15 cellular contexts compared by ENCODE assay signal in genomic region chr13:44045179-44045562, GRCh38.
DNase-seq lines count a peak whose midpoint lies in the region; ATAC-seq and TF ChIP-seq lines count a peak whose summit lies in the region.
"Had no signal": no experiment of that assay in that cellular context is flagged by ENCODE, and none has a peak within 500 bp of the region (broad histone marks: within the 10 kb centered on the region; RNA-seq: fewer than 3 reads in every experiment).

No MANE protein-coding gene starts in this region.

- no peak overlapping the region for H3K4me2 ChIP-seq in GM23338
- no peak overlapping the region for H3K4me2 ChIP-seq in neural progenitor cell

- intact Hi-C loops in body of pancreas (cut with DNase I) = loop anchor here (10.0 kb wide), 2 partner anchors 130 to 400 kb away; no protein-coding TSS in a partner anchor

- H3K4me1 ChIP-seq in GM23338 (ENCODE audit: insufficient read depth) (no peaks in the 10 kb centered on the region), body of pancreas (no peaks in the 10 kb centered on the region), neural progenitor cell (peaks cover 20% of the 10 kb centered on the region), Peyer's patch (no peaks in the 10 kb centered on the region)

- H3K27me3 ChIP-seq in GM23338 (ENCODE audit: insufficient read depth) (no peaks in the 10 kb centered on the region), body of pancreas (no peaks in the 10 kb centered on the region), neural progenitor cell (no peaks in the 10 kb centered on the region), Peyer's patch (no peaks in the 10 kb centered on the region)
- H3K27me3 ChIP-seq: transverse colon had no signal

- H3K4me3 Mint-ChIP-seq in GM23338 (no peak overlapping the region), neural progenitor cell (no peak overlapping the region)
- H3K4me3 Mint-ChIP-seq: activated CD4-positive, alpha-beta T cell treated with anti-CD3 and anti-CD28 coated beads, Interleukin-2, amount 10 ng/mL, durations not matched to agents 7 days and 5 days; B cell; stimulated activated naive B cell treated with anti-CD40 and anti-IgM and Interleukin-4, amounts not matched to agents 10 μg/mL and 1 μg/mL and 100 μg/mL, for 72 hours had no signal

- TF ChIP-seq POLR2A in body of pancreas (IDR thresholded peaks at IDR 0.05) (no peak), Peyer's patch (IDR thresholded peaks at IDR 0.05) (no peak)

- no peak overlapping the region for H3K9ac ChIP-seq in neural progenitor cell

- H3K4me1 Mint-ChIP-seq in GM23338 = peaks cover 22% of the 10 kb centered on the region
- peaks cover 37% of the 10 kb centered on the region for H3K4me1 Mint-ChIP-seq in neural progenitor cell
- H3K4me1 Mint-ChIP-seq: activated CD4-positive, alpha-beta T cell treated with anti-CD3 and anti-CD28 coated beads, Interleukin-2, amount 10 ng/mL, durations not matched to agents 7 days and 5 days; B cell; stimulated activated naive B cell treated with anti-CD40 and anti-IgM and Interleukin-4, amounts not matched to agents 10 μg/mL and 1 μg/mL and 100 μg/mL, for 72 hours had no signal

- ATAC-seq in GM23338 = no peak
- no peak for ATAC-seq in body of pancreas
- no peak for ATAC-seq in GM19023 (IDR thresholded peaks at IDR 0.05; ENCODE audit: unreplicated experiment)
- ATAC-seq: stimulated activated naive B cell treated with anti-CD40 and anti-IgM and Interleukin-4, amounts not matched to agents 10 μg/mL and 1 μg/mL and 100 μg/mL, for 72 hours had no signal

- no peaks in the 10 kb centered on the region for H3K9me2 ChIP-seq in GM23338 (ENCODE audit: insufficient read depth)

- H3K27ac ChIP-seq in GM23338 (ENCODE audit: low read depth) (no peak overlapping the region), body of pancreas (no peak overlapping the region), neural progenitor cell (no peak overlapping the region), Peyer's patch (no peak overlapping the region)
- H3K27ac ChIP-seq: transverse colon had no signal

- H3K36me3 ChIP-seq in GM23338 (ENCODE audit: insufficient read depth) (no peaks in the 10 kb centered on the region), body of pancreas (replicated peaks in 1 of 2; ENCODE audit: insufficient read depth in 1 of 2, low read depth in 2 of 2) (no peaks in the 10 kb centered on the region), neural progenitor cell (no peaks in the 10 kb centered on the region), Peyer's patch (no peaks in the 10 kb centered on the region)
- H3K36me3 ChIP-seq: transverse colon had no signal

- no peak overlapping the region; the same call in 1 of the 2 replicates for H3K27ac Mint-ChIP-seq in GM23338
- peak overlapping the region; percentile 64 for H3K27ac Mint-ChIP-seq in neural progenitor cell
- H3K27ac Mint-ChIP-seq: activated CD4-positive, alpha-beta T cell treated with anti-CD3 and anti-CD28 coated beads, Interleukin-2, amount 10 ng/mL, durations not matched to agents 7 days and 5 days; B cell; stimulated activated naive B cell treated with anti-CD40 and anti-IgM and Interleukin-4, amounts not matched to agents 10 μg/mL and 1 μg/mL and 100 μg/mL, for 72 hours had no signal

- TF ChIP-seq CTCF in GM23338 (conservative IDR thresholded peaks at IDR 0.05; ENCODE audit: low read depth in 2 of 2) = no peak
- no peak for TF ChIP-seq CTCF in body of pancreas (IDR thresholded peaks at IDR 0.05)
- TF ChIP-seq CTCF in neural progenitor cell (IDR thresholded peaks at IDR 0.05) = no peak
- TF ChIP-seq CTCF in Peyer's patch (IDR thresholded peaks at IDR 0.05) = no peak

- H3K27me3 Mint-ChIP-seq in GM23338 (ENCODE audit: insufficient read depth, low read depth, poor library complexity) (no peaks in the 10 kb centered on the region), neural progenitor cell (ENCODE audit: insufficient read depth, low read depth) (no peaks in the 10 kb centered on the region)

- WGBS in body of pancreas, 2 donors = 67 to 68% methylated on average over 3 of the region's 3 CpGs

- H3K9me3 ChIP-seq in body of pancreas (no peaks in the 10 kb centered on the region), neural progenitor cell (ENCODE audit: low read depth) (no peaks in the 10 kb centered on the region), Peyer's patch (no peaks in the 10 kb centered on the region)
- H3K9me3 ChIP-seq: transverse colon had no signal

- H3K4me3 ChIP-seq in GM23338 (no peak overlapping the region), body of pancreas (no peak overlapping the region), neural progenitor cell (no peak overlapping the region), Peyer's patch (no peak overlapping the region)
- H3K4me3 ChIP-seq: transverse colon had no signal

- no peaks in the 10 kb centered on the region for H3F3A ChIP-seq in GM23338 (replicated peaks; ENCODE audit: low read depth)
- peaks cover 17% of the 10 kb centered on the region for H3F3A ChIP-seq in neural progenitor cell (ENCODE audit: low read depth)

- DNase-seq in GM23338 (ENCODE audit: low spot score) = no peak
- peak; percentile 57 for DNase-seq in NCI-H146 treated with DMSO at 0.1 percent for 48 hours (lab: John Stamatoyannopoulos, UW; ENCODE audit: unreplicated experiment)
- DNase-seq in body of pancreas = peak in 3 of 4 donors; percentile 14 to 18 (median 14)
- peak; percentile 9 for DNase-seq in neural progenitor cell (ENCODE audit: low spot score)
- DNase-seq in NCI-H187 (lab: John Stamatoyannopoulos, UW) = no peak
- DNase-seq in Peyer's patch = no peak
- no peak for DNase-seq in activated CD4-positive, alpha-beta T cell treated with anti-CD3 and anti-CD28 coated beads, Interleukin-2, amount 50 U/mL, for 48 hours
- DNase-seq: activated CD4-positive, alpha-beta T cell treated with anti-CD3 and anti-CD28 coated beads, Interleukin-2, amount 10 ng/mL, durations not matched to agents 7 days and 5 days; activated naive CD4-positive, alpha-beta T cell treated with anti-CD3 and anti-CD28 coated beads, Interleukin-2, amount 50 U/mL, for 16 hours; dermis blood vessel endothelial cell; GOT3; stimulated activated naive B cell treated with anti-CD40 and anti-IgM and Interleukin-4, amounts not matched to agents 10 μg/mL and 1 μg/mL and 100 μg/mL, for 72 hours; transverse colon had no signal

- peak overlapping the region; percentile 82; the same call in 1 of the 2 replicates for H2AFZ ChIP-seq in GM23338
- H2AFZ ChIP-seq in neural progenitor cell (replicated peaks) = no peak overlapping the region

- H3K9me3 Mint-ChIP-seq in GM23338 (no peaks in the 10 kb centered on the region), neural progenitor cell (peaks cover 2% of the 10 kb centered on the region)
- H3K9me3 Mint-ChIP-seq: activated CD4-positive, alpha-beta T cell treated with anti-CD3 and anti-CD28 coated beads, Interleukin-2, amount 10 ng/mL, durations not matched to agents 7 days and 5 days; stimulated activated naive B cell treated with anti-CD40 and anti-IgM and Interleukin-4, amounts not matched to agents 10 μg/mL and 1 μg/mL and 100 μg/mL, for 72 hours had no signal

- H3K79me2 ChIP-seq in GM23338 (replicated peaks; ENCODE audit: insufficient read depth) (no peaks in the 10 kb centered on the region), neural progenitor cell (ENCODE audit: low read depth) (no peaks in the 10 kb centered on the region)

- H4K20me1 ChIP-seq in GM23338 (replicated peaks; ENCODE audit: insufficient read depth) = no peaks in the 10 kb centered on the region
- H4K20me1 ChIP-seq in neural progenitor cell (ENCODE audit: low read depth) = no peaks in the 10 kb centered on the region

- H3K36me3 Mint-ChIP-seq in GM23338 (ENCODE audit: low read depth) = no peaks in the 10 kb centered on the region
- no peaks in the 10 kb centered on the region for H3K36me3 Mint-ChIP-seq in neural progenitor cell
- H3K36me3 Mint-ChIP-seq: stimulated activated naive B cell treated with anti-CD40 and anti-IgM and Interleukin-4, amounts not matched to agents 10 μg/mL and 1 μg/mL and 100 μg/mL, for 72 hours had no signal

TF ChIP-seq in GM23338, 12 proteins besides CTCF, POLR2A, EP300 and RAD21 (continues in another document):
- TF ChIP-seq NANOG (IDR thresholded peaks at IDR 0.05; ENCODE audit: borderline replicate concordance) = no peak
- TF ChIP-seq ZNF331 (CRISPR knock-in tag; IDR thresholded peaks at IDR 0.05; ENCODE audit: low read depth) = no peak
- no peak for TF ChIP-seq REST (IDR thresholded peaks at IDR 0.05; ENCODE audit: unreplicated experiment)
- no peak for TF ChIP-seq CREB1 (CRISPR knock-in tag; IDR thresholded peaks at IDR 0.05; ENCODE audit: low read depth)
- no peak for TF ChIP-seq ETS1 (IDR thresholded peaks at IDR 0.05)
- TF ChIP-seq STAT1 (IDR thresholded peaks at IDR 0.05; ENCODE audit: unreplicated experiment) = no peak

Comparison
In these comparisons a context has a peak if more than half of its experiments do, and no peak if none do; other contexts are left out.
1. DNase-seq: peak in NCI-H146 treated with DMSO at 0.1 percent for 48 hours (single experiment), body of pancreas (3 of 4) and neural progenitor cell (single experiment); none in GM23338 (single experiment), NCI-H187 (0 of 2), Peyer's patch (0 of 3) and activated CD4-positive, alpha-beta T cell treated with anti-CD3 and anti-CD28 coated beads, Interleukin-2, amount 50 U/mL, for 48 hours (0 of 2).